26 cellular contexts compared by ENCODE assay signal in genomic region chrX:38482183-38482582, GRCh38.
"Had no signal": no experiment of that assay in that cellular context is flagged by ENCODE, and none has a peak within 500 bp of the region (broad histone marks: within the 10 kb centered on the region; RNA-seq: fewer than 3 reads in every experiment).

No MANE protein-coding gene starts in this region.

- H3K36me3 ChIP-seq: colonic mucosa, esophagus muscularis mucosa, esophagus squamous epithelium, gastrocnemius medialis, gastroesophageal sphincter, heart left ventricle, heart right ventricle had no signal

- H3K27me3 ChIP-seq: colonic mucosa, esophagus muscularis mucosa, foreskin keratinocyte, gastrocnemius medialis, gastroesophageal sphincter had no signal

- H3K4me1 Mint-ChIP-seq: endodermal cell had no signal

- H3K9me3 Mint-ChIP-seq: dendritic cell treated with granulocyte-macrophage colony-stimulating factor and Interleukin-4, amounts not matched to agents 40 ng/mL and 50 ng/mL, for 4 days; effector memory CD8-positive, alpha-beta T cell had no signal

- H3K4me1 ChIP-seq: colonic mucosa, esophagus muscularis mucosa, esophagus squamous epithelium, foreskin keratinocyte, gastrocnemius medialis, gastroesophageal sphincter, heart left ventricle, heart right ventricle had no signal

- H3K4me3 ChIP-seq: colonic mucosa, coronary artery, dorsolateral prefrontal cortex, esophagus muscularis mucosa, esophagus squamous epithelium, gastrocnemius medialis, gastroesophageal sphincter, heart left ventricle, heart right ventricle had no signal

- H3K27ac Mint-ChIP-seq: effector memory CD8-positive, alpha-beta T cell; endodermal cell had no signal

- H3K9me3 ChIP-seq: colonic mucosa, esophagus muscularis mucosa, esophagus squamous epithelium, gastrocnemius medialis, gastroesophageal sphincter, heart left ventricle, heart right ventricle had no signal

- DNase-seq: colonic mucosa; cortex of kidney; dermis blood vessel endothelial cell; effector CD4-positive, alpha-beta T cell; effector CD8-positive, alpha-beta T cell; effector memory CD4-positive, alpha-beta T cell; effector memory CD8-positive, alpha-beta T cell; endodermal cell; erythroblast; esophagus squamous epithelium; foreskin fibroblast; foreskin keratinocyte; foreskin melanocyte; gastrocnemius medialis; glutamatergic neuron; head of caudate nucleus; heart left ventricle; heart right ventricle had no signal

- H3K27ac ChIP-seq: colonic mucosa, coronary artery, dorsolateral prefrontal cortex, epithelial cell of prostate, esophagus muscularis mucosa, esophagus squamous epithelium, foreskin keratinocyte, gastrocnemius medialis, gastroesophageal sphincter, heart left ventricle, heart right ventricle had no signal

- FAIRE-seq: endometrium, frontal cortex had no signal

- H3K4me3 Mint-ChIP-seq: dendritic cell treated with granulocyte-macrophage colony-stimulating factor and Interleukin-4, amounts not matched to agents 40 ng/mL and 50 ng/mL, for 4 days; effector memory CD8-positive, alpha-beta T cell; endodermal cell had no signal
